1 cellular context compared by ENCODE assay signal in the genomic region with DNA sequence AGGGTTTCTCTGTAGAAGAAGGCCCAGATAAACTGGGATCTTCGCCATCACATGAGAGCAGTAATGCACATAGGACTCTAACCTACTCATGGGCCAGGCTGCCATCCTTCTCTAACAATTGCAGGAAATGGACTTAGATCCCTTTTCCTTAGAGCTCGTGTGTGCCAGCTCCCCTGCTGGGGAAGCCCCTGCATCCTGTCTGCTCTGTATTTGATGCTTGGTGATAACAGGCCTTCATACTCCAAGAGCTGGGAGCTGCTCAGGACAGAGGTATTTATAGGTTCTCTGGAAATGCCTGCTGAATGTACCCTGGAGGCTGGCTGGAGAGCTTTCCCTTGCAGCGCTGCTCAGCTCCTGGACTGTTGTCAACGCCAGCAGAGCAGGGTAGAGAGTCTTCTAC.
TF ChIP-seq lines count a peak whose summit lies in the region.

No MANE protein-coding gene starts in this region.

TF ChIP-seq in SK-N-SH treated with all-trans-retinoic acid at 6 μM for 48 hours, 23 proteins besides CTCF, POLR2A, EP300 and RAD21 (continued from another document):
- TF ChIP-seq, protein P1, sequence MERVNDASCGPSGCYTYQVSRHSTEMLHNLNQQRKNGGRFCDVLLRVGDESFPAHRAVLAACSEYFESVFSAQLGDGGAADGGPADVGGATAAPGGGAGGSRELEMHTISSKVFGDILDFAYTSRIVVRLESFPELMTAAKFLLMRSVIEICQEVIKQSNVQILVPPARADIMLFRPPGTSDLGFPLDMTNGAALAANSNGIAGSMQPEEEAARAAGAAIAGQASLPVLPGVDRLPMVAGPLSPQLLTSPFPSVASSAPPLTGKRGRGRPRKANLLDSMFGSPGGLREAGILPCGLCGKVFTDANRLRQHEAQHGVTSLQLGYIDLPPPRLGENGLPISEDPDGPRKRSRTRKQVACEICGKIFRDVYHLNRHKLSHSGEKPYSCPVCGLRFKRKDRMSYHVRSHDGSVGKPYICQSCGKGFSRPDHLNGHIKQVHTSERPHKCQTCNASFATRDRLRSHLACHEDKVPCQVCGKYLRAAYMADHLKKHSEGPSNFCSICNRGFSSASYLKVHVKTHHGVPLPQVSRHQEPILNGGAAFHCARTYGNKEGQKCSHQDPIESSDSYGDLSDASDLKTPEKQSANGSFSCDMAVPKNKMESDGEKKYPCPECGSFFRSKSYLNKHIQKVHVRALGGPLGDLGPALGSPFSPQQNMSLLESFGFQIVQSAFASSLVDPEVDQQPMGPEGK (CRISPR knock-in tag; IDR thresholded peaks at IDR 0.05; ENCODE audit: borderline replicate concordance), result no peak
- no peak for TF ChIP-seq ZFP30 (CRISPR knock-in tag; IDR thresholded peaks at IDR 0.05)
- TF ChIP-seq TCF4 (CRISPR knock-in tag; IDR thresholded peaks at IDR 0.05; ENCODE audit: borderline replicate concordance), result peak; percentile 24; the same call in 1 of the 2 replicates
